Comparison of ENCODE assay signal across 13 cellular contexts in the genomic region with DNA sequence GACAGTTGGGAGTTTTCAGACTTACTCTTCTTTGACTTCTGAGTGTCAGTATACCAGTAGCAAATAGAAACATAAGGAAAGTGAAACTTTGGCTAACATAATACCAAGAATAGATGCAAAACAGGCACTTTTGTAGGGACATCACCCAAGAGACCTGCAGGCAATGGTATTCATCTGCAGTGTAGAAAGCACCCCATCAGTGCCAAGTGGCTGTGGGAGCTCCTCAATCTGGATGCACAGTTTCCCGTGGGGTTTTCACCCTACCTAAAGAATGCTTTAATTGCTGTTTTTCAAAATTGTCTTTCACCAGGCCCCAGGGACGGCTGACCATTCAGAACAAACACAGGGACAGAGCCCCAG.
DNase-seq lines count a peak whose midpoint lies in the region; ATAC-seq and TF ChIP-seq lines count a peak whose summit lies in the region.
"Had no signal": no experiment of that assay in that cellular context is flagged by ENCODE, and none has a peak within 500 bp of the region (broad histone marks: within the 10 kb centered on the region; RNA-seq: fewer than 3 reads in every experiment).

No MANE protein-coding gene starts in this region.

- H3K9me3 Mint-ChIP-seq in T-helper 2 cell treated with Interferon-gamma antibody and Interleukin-4, amounts not matched to agents 5 μg/mL and 100 μg/mL, for 36 hours, result no peaks in the 10 kb centered on the region
- H3K9me3 Mint-ChIP-seq in activated naive CD8-positive, alpha-beta T cell (ENCODE audit: low read depth), result no peaks in the 10 kb centered on the region
- H3K9me3 Mint-ChIP-seq: HFFc6 had no signal

- H3K9ac ChIP-seq in parathyroid adenoma (no peak overlapping the region), Karpas-422 (ENCODE audit: low read length) (no peak overlapping the region)

- no peaks in the 10 kb centered on the region for H3K9me2 ChIP-seq in Karpas-422 (replicated peaks; ENCODE audit: insufficient read depth, low read length)

- TF ChIP-seq CTCF in parathyroid adenoma (IDR thresholded peaks at IDR 0.05), result no peak

- no peaks in the 10 kb centered on the region for H3K36me3 Mint-ChIP-seq in T-helper 2 cell treated with Interferon-gamma antibody and Interleukin-4, amounts not matched to agents 5 μg/mL and 100 μg/mL, for 36 hours (ENCODE audit: low read depth)
- H3K36me3 Mint-ChIP-seq in activated naive CD8-positive, alpha-beta T cell, result no peaks in the 10 kb centered on the region

- H3K4me1 Mint-ChIP-seq in T-helper 2 cell treated with Interferon-gamma antibody and Interleukin-4, amounts not matched to agents 5 μg/mL and 100 μg/mL, for 36 hours (ENCODE audit: low read depth), result peaks cover 5% of the 10 kb centered on the region
- peaks cover 8% of the 10 kb centered on the region for H3K4me1 Mint-ChIP-seq in activated naive CD8-positive, alpha-beta T cell (ENCODE audit: low read depth)

- H3K4me1 ChIP-seq in parathyroid adenoma, result peaks cover 4% of the 10 kb centered on the region
- H3K4me1 ChIP-seq in Karpas-422 (ENCODE audit: low read length), result peaks cover 5% of the 10 kb centered on the region; the same call in 1 of the 2 replicates
- H3K4me1 ChIP-seq: Peyer's patch, psoas muscle had no signal

- H3K4me2 ChIP-seq in parathyroid adenoma (ENCODE audit: low read length) (no peak overlapping the region), Karpas-422 (ENCODE audit: low read depth, low read length, poor library complexity, severe bottlenecking) (no peak overlapping the region)

- H3K4me3 ChIP-seq in parathyroid adenoma (ENCODE audit: low read depth, low read length) (no peak overlapping the region), Karpas-422 (ENCODE audit: low read length) (no peak overlapping the region)
- H3K4me3 ChIP-seq: psoas muscle had no signal

- H3K9me3 ChIP-seq in parathyroid adenoma (ENCODE audit: control insufficient read depth, low read length) (no peaks in the 10 kb centered on the region), Karpas-422 (ENCODE audit: low read length) (no peaks in the 10 kb centered on the region)
- H3K9me3 ChIP-seq: Peyer's patch, psoas muscle had no signal

- no peaks in the 10 kb centered on the region for H3K79me2 ChIP-seq in parathyroid adenoma
- no peaks in the 10 kb centered on the region for H3K79me2 ChIP-seq in Karpas-422 (ENCODE audit: low read length)

- no peak for DNase-seq in T-helper 2 cell treated with Interferon-gamma antibody and Interleukin-4, amounts not matched to agents 5 μg/mL and 100 μg/mL, for 36 hours (ENCODE audit: low spot score)
- DNase-seq in T-helper 2 cell (no peak), SKM-1 (lab: John Stamatoyannopoulos, UW; ENCODE audit: unreplicated experiment) (no peak), Karpas-422 (no peak)
- DNase-seq: 8988T; activated CD4-positive, alpha-beta T cell treated with anti-CD3 and anti-CD28 coated beads, Interleukin-2, amount 50 U/mL, for 4 hours; HFFc6; Peyer's patch; psoas muscle had no signal

- H3K36me3 ChIP-seq in parathyroid adenoma (ENCODE audit: control insufficient read depth, insufficient read depth, low read length) (no peaks in the 10 kb centered on the region), Karpas-422 (ENCODE audit: insufficient read depth, low read length) (no peaks in the 10 kb centered on the region)
- H3K36me3 ChIP-seq: Peyer's patch had no signal

- no peaks in the 10 kb centered on the region for H4K20me1 ChIP-seq in Karpas-422 (ENCODE audit: insufficient read depth, low read depth, low read length)

- H3K27me3 Mint-ChIP-seq in T-helper 2 cell treated with Interferon-gamma antibody and Interleukin-4, amounts not matched to agents 5 μg/mL and 100 μg/mL, for 36 hours (ENCODE audit: low read depth), result peaks cover 36% of the 10 kb centered on the region
- H3K27me3 Mint-ChIP-seq in activated naive CD8-positive, alpha-beta T cell, result peaks cover 30% of the 10 kb centered on the region

- ATAC-seq in HG02852 (IDR thresholded peaks at IDR 0.05; ENCODE audit: unreplicated experiment) (peak; percentile 74), GM19328 (IDR thresholded peaks at IDR 0.05; ENCODE audit: unreplicated experiment) (no peak)
- ATAC-seq: psoas muscle had no signal

- H3K4me3 Mint-ChIP-seq in T-helper 2 cell treated with Interferon-gamma antibody and Interleukin-4, amounts not matched to agents 5 μg/mL and 100 μg/mL, for 36 hours, result peak overlapping the region; percentile 79
- peak overlapping the region; percentile 87 for H3K4me3 Mint-ChIP-seq in activated naive CD8-positive, alpha-beta T cell

- H2AFZ ChIP-seq in parathyroid adenoma (peak overlapping the region; percentile 31), Karpas-422 (ENCODE audit: low read length) (no peak overlapping the region)

- H3K27me3 ChIP-seq in parathyroid adenoma (ENCODE audit: control insufficient read depth, insufficient read depth, low read length), result no peaks in the 10 kb centered on the region
- no peaks in the 10 kb centered on the region for H3K27me3 ChIP-seq in Karpas-422 (ENCODE audit: low read length)

- no peak overlapping the region for H3K27ac Mint-ChIP-seq in T-helper 2 cell treated with Interferon-gamma antibody and Interleukin-4, amounts not matched to agents 5 μg/mL and 100 μg/mL, for 36 hours
- H3K27ac Mint-ChIP-seq in activated naive CD8-positive, alpha-beta T cell, result no peak overlapping the region
- H3K27ac Mint-ChIP-seq: HFFc6 had no signal

- H3K27ac ChIP-seq in parathyroid adenoma (no peak overlapping the region), Karpas-422 (ENCODE audit: low read length) (no peak overlapping the region)
- H3K27ac ChIP-seq: Peyer's patch, psoas muscle had no signal
